13 cellular contexts compared by ENCODE assay signal in genomic region chr6:21753571-21754108, GRCh38.
DNase-seq lines count a peak whose midpoint lies in the region; ATAC-seq and TF ChIP-seq lines count a peak whose summit lies in the region.
"Had no signal": no experiment of that assay in that cellular context is flagged by ENCODE, and none has a peak within 500 bp of the region (broad histone marks: within the 10 kb centered on the region; RNA-seq: fewer than 3 reads in every experiment).

No MANE protein-coding gene starts in this region.

- H3K9me3 ChIP-seq in PC-3 (ENCODE audit: low read length), result no peaks in the 10 kb centered on the region
- no peaks in the 10 kb centered on the region for H3K9me3 ChIP-seq in fibroblast of lung (ENCODE audit: control insufficient read depth, insufficient read depth, low read depth, low read length)
- H3K9me3 ChIP-seq in gastrocnemius medialis, result no peaks in the 10 kb centered on the region
- H3K9me3 ChIP-seq: thyroid gland had no signal

- H3K4me1 ChIP-seq in PC-3 (ENCODE audit: insufficient read depth, low read length), result peaks cover 53% of the 10 kb centered on the region
- peaks cover 7% of the 10 kb centered on the region for H3K4me1 ChIP-seq in fibroblast of lung (ENCODE audit: control insufficient read depth, extremely low read depth, insufficient read depth, low read length)
- H3K4me1 ChIP-seq in gastrocnemius medialis, result no peaks in the 10 kb centered on the region

- H3K36me3 Mint-ChIP-seq in Calu3 (ENCODE audit: insufficient read depth, unreplicated experiment), result peaks cover 6% of the 10 kb centered on the region
- H3K36me3 Mint-ChIP-seq in nephron (ENCODE audit: low read depth), result peaks cover 31% of the 10 kb centered on the region

- ATAC-seq in PC-3 (peak; percentile 51), gastrocnemius medialis (no peak), GM21381 (IDR thresholded peaks at IDR 0.05; ENCODE audit: unreplicated experiment) (no peak)

- TF ChIP-seq POLR2A in gastrocnemius medialis (IDR thresholded peaks at IDR 0.05), result no peak

- no peaks in the 10 kb centered on the region for H4K20me1 ChIP-seq in PC-3 (ENCODE audit: low read length)
- no peaks in the 10 kb centered on the region for H4K20me1 ChIP-seq in fibroblast of lung (ENCODE audit: control insufficient read depth, extremely low read depth, insufficient read depth, low read length)

- H3K27me3 ChIP-seq in PC-3 (ENCODE audit: low read length), result no peaks in the 10 kb centered on the region
- H3K27me3 ChIP-seq in fibroblast of lung (ENCODE audit: control insufficient read depth, insufficient read depth, low read length), result no peaks in the 10 kb centered on the region
- no peaks in the 10 kb centered on the region for H3K27me3 ChIP-seq in gastrocnemius medialis
- H3K27me3 ChIP-seq: thyroid gland had no signal

- DNase-seq in Calu3 (no peak), PC-3 (peak; percentile 58), fibroblast of lung (ENCODE audit: low read depth in 2 of 2) (peak; percentile 91 to 96), superior temporal gyrus (ENCODE audit: extremely low spot score) (no peak), gastrocnemius medialis (no peak), NCI-H2227 (lab: John Stamatoyannopoulos, UW; ENCODE audit: unreplicated experiment) (no peak)
- DNase-seq: activated T-cell treated with anti-CD3 and anti-CD28 coated beads, Interleukin-2, amount 50 U/mL, for 48 hours; NCI-H1694; thyroid gland; WERI-Rb-1 had no signal

- POLR2A ChIA-PET in PC-3 (lab: Charles Lee; ENCODE audit: unreplicated experiment), result interaction anchor here (0.6 to 1.0 kb wide), 2 partner anchors 11 to 160 kb away, joined by 3 to 10 read pairs; partner anchors contain the start of gene SOX4

- peaks cover 8% of the 10 kb centered on the region for H3F3A ChIP-seq in PC-3 (ENCODE audit: low read length, unreplicated experiment)

- no peaks in the 10 kb centered on the region for H3K79me2 ChIP-seq in PC-3 (ENCODE audit: low read length)
- no peaks in the 10 kb centered on the region for H3K79me2 ChIP-seq in fibroblast of lung (ENCODE audit: control insufficient read depth, insufficient read depth, low read length)

- H3K36me3 ChIP-seq in PC-3 (ENCODE audit: low read depth, low read length) (no peaks in the 10 kb centered on the region), fibroblast of lung (ENCODE audit: control insufficient read depth, insufficient read depth, low read length) (no peaks in the 10 kb centered on the region), gastrocnemius medialis (no peaks in the 10 kb centered on the region)
- H3K36me3 ChIP-seq: thyroid gland, WERI-Rb-1 had no signal

- peaks cover 77% of the 10 kb centered on the region for H3K4me1 Mint-ChIP-seq in Calu3 (ENCODE audit: low read depth, unreplicated experiment)
- peaks cover 41% of the 10 kb centered on the region for H3K4me1 Mint-ChIP-seq in nephron

- peak overlapping the region; percentile 40 for H3K27ac ChIP-seq in PC-3 (ENCODE audit: low read length)
- peak overlapping the region; percentile 48 for H3K27ac ChIP-seq in fibroblast of lung (ENCODE audit: insufficient read depth, low read length)
- H3K27ac ChIP-seq in gastrocnemius medialis, result no peak overlapping the region
- H3K27ac ChIP-seq: C4-2B, WERI-Rb-1 had no signal

- CTCF ChIA-PET in Calu3 (lab: Charles Lee) (interaction anchor here (0.7 to 1.9 kb wide), 5 partner anchors 9 to 197 kb away, joined by 3 to 6 read pairs (median 4); no protein-coding TSS in a partner anchor), PC-3 (lab: Charles Lee) (interaction anchor here (0.5 kb wide), 1 partner anchor 53 kb away, joined by 3 read pairs; no protein-coding TSS in a partner anchor)

- H3K27me3 Mint-ChIP-seq in Calu3 (ENCODE audit: unreplicated experiment), result no peaks in the 10 kb centered on the region
- no peaks in the 10 kb centered on the region for H3K27me3 Mint-ChIP-seq in nephron (ENCODE audit: low read depth)

- H3K9me2 ChIP-seq in PC-3 (replicated peaks; ENCODE audit: low read length), result no peaks in the 10 kb centered on the region

- H3K4me3 Mint-ChIP-seq in Calu3 (ENCODE audit: low read depth, unreplicated experiment) (peak overlapping the region; percentile 9), nephron (no peak overlapping the region)

- TF ChIP-seq CTCF in Calu3 (IDR thresholded peaks at IDR 0.05; ENCODE audit: unreplicated experiment), result no peak
- no peak for TF ChIP-seq CTCF in PC-3 (conservative IDR thresholded peaks at IDR 0.05; ENCODE audit: low read depth, low read length)
- no peak for TF ChIP-seq CTCF in fibroblast of lung (conservative IDR thresholded peaks at IDR 0.05 in 1 of 2, IDR thresholded peaks at IDR 0.05 in 1 of 2; ENCODE audit: low read depth in 1 of 2, low read length in 2 of 2)
- TF ChIP-seq CTCF in nephron (IDR thresholded peaks at IDR 0.05; ENCODE audit: unreplicated experiment in 3 of 3), result no peak
- TF ChIP-seq CTCF in gastrocnemius medialis (IDR thresholded peaks at IDR 0.05 in 4 of 5, conservative IDR thresholded peaks at IDR 0.05 in 1 of 5), result no peak

- H2AFZ ChIP-seq in PC-3 (ENCODE audit: low read length) (peak overlapping the region; percentile 33; the same call in 1 of the 2 replicates), fibroblast of lung (ENCODE audit: low read length) (no peak overlapping the region)

- H3K4me2 ChIP-seq in PC-3 (ENCODE audit: low read length) (peak overlapping the region; percentile 80), fibroblast of lung (ENCODE audit: extremely low read depth, insufficient read depth, low read length) (peak overlapping the region; percentile 60)

- intact Hi-C loops in Calu3 (cut with micrococcal nuclease; ENCODE audit: unreplicated experiment), result loop anchor here (5.0 kb wide), 4 partner anchors 74 to 1074 kb away; no protein-coding TSS in a partner anchor
- intact Hi-C loops in PC-3 (cut with micrococcal nuclease), result loop anchor here (5.0 to 10.0 kb wide), 3 partner anchors 69 to 691 kb away; no protein-coding TSS in a partner anchor
- intact Hi-C loops in gastrocnemius medialis (cut with DNase I; ENCODE audit: low total_unique reads), result no loop called here

- BruUV-seq in Calu3 (replicated peaks; lab: Mats Ljungman, UMichigan) (no TSS peak), PC-3 (replicated peaks; lab: Mats Ljungman, UMichigan) (no TSS peak)

- H3K9ac ChIP-seq in PC-3 (ENCODE audit: low read length), result no peak overlapping the region
- no peak overlapping the region for H3K9ac ChIP-seq in fibroblast of lung (ENCODE audit: insufficient read depth, low read length)

- no peak overlapping the region for H3K4me3 ChIP-seq in PC-3 (ENCODE audit: low read length)
- no peak overlapping the region for H3K4me3 ChIP-seq in fibroblast of lung (replicated peaks in 1 of 4; ENCODE audit: control extremely low read depth in 1 of 4, insufficient read depth in 1 of 4, low read depth in 3 of 4, low read length in 4 of 4)
- no peak overlapping the region for H3K4me3 ChIP-seq in gastrocnemius medialis
- H3K4me3 ChIP-seq: thyroid gland had no signal

- in situ Hi-C loops in gastrocnemius medialis (cut with MboI; ENCODE audit: low sequenced_read_pairs in 4 of 4), result no loop called here

- H3K9me3 Mint-ChIP-seq in Calu3 (ENCODE audit: low read depth, unreplicated experiment) (no peaks in the 10 kb centered on the region), nephron (no peaks in the 10 kb centered on the region)

- H3K27ac Mint-ChIP-seq in Calu3 (ENCODE audit: unreplicated experiment) (peak overlapping the region; percentile 55), nephron (peak overlapping the region; percentile 32 to 90 (median 88))

Comparison
In these comparisons a context has a peak if more than half of its experiments do, and no peak if none do; other contexts are left out.
1. DNase-seq: peak in PC-3 (single experiment) and fibroblast of lung (2 of 2); none in Calu3 (single experiment), superior temporal gyrus (single experiment), gastrocnemius medialis (0 of 2) and NCI-H2227 (single experiment).
2. H3K27ac ChIP-seq: peak in PC-3 (single experiment) and fibroblast of lung (single experiment); none in gastrocnemius medialis (0 of 4).